13 cellular contexts compared by ENCODE assay signal in genomic region chrX:45435481-45435880, GRCh38.
"Had no signal": no experiment of that assay in that cellular context is flagged by ENCODE, and none has a peak within 500 bp of the region (broad histone marks: within the 10 kb centered on the region; RNA-seq: fewer than 3 reads in every experiment).

No MANE protein-coding gene starts in this region.

- H3K4me1 Mint-ChIP-seq: activated naive CD8-positive, alpha-beta T cell treated with anti-CD3 and anti-CD28 coated beads, Interleukin-2, amount 10 ng/mL, durations not matched to agents 7 days and 5 days; immature natural killer cell; naive B cell had no signal

- FAIRE-seq: urothelium cell line had no signal

- H3K4me1 ChIP-seq: tibial artery had no signal

- H3K27ac ChIP-seq: tibial artery had no signal

- H3K36me3 Mint-ChIP-seq: activated naive CD8-positive, alpha-beta T cell treated with anti-CD3 and anti-CD28 coated beads, Interleukin-2, amount 10 ng/mL, durations not matched to agents 7 days and 5 days; naive B cell had no signal

- H3K9me3 Mint-ChIP-seq: activated naive CD8-positive, alpha-beta T cell treated with anti-CD3 and anti-CD28 coated beads, Interleukin-2, amount 10 ng/mL, durations not matched to agents 7 days and 5 days; immature natural killer cell had no signal

- H3K9me3 ChIP-seq: esophagus squamous epithelium, tibial artery had no signal

- H3K27ac Mint-ChIP-seq: activated naive CD8-positive, alpha-beta T cell treated with anti-CD3 and anti-CD28 coated beads, Interleukin-2, amount 10 ng/mL, durations not matched to agents 7 days and 5 days; immature natural killer cell had no signal

- H3K4me3 ChIP-seq: esophagus squamous epithelium, lung, tibial artery had no signal

- DNase-seq: activated CD4-positive, alpha-beta T cell treated with anti-CD3 and anti-CD28 coated beads, Interleukin-2, amount 50 U/mL, for 1 hour; activated CD4-positive, CD25-positive, alpha-beta regulatory T cell; activated CD8-positive, alpha-beta memory T cell treated with anti-CD3 and anti-CD28 coated beads for 24 hours; activated naive CD8-positive, alpha-beta T cell treated with anti-CD3 and anti-CD28 coated beads, Interleukin-2, amount 10 ng/mL, durations not matched to agents 7 days and 5 days; esophagus squamous epithelium; foreskin melanocyte; immature natural killer cell; naive B cell; stimulated activated CD4-positive, alpha-beta T cell treated with anti-CD3 and anti-CD28 coated beads, Interleukin-2, amount 100 ng/mL, for 48 hours; stimulated activated naive CD4-positive, alpha-beta T cell; tibial artery had no signal

- H3K27me3 ChIP-seq: esophagus squamous epithelium, tibial artery had no signal

- H3K36me3 ChIP-seq: esophagus squamous epithelium, tibial artery had no signal

- H3K4me3 Mint-ChIP-seq: activated naive CD8-positive, alpha-beta T cell treated with anti-CD3 and anti-CD28 coated beads, Interleukin-2, amount 10 ng/mL, durations not matched to agents 7 days and 5 days; immature natural killer cell; naive B cell had no signal
